8 cellular contexts compared by ENCODE assay signal in genomic region chr2:111494288-111494980, GRCh38.
DNase-seq lines count a peak whose midpoint lies in the region; ATAC-seq and TF ChIP-seq lines count a peak whose summit lies in the region.
"Not testable (repeated sequence)": the region's sequence is repeated elsewhere in the genome, so short reads cannot be mapped to it uniquely, and the experiment has no call there.

No MANE protein-coding gene starts in this region.

- H2AFZ ChIP-seq in PC-9: not testable (repeated sequence)

- intact Hi-C loops in PC-9 (cut with micrococcal nuclease; ENCODE audit: unreplicated experiment): loop anchor here (10.0 kb wide), 1 partner anchor 160 kb away; no protein-coding TSS in a partner anchor
- intact Hi-C loops in right lobe of liver (cut with DNase I): not testable (repeated sequence)

- POLR2A ChIA-PET in AG04449 (lab: Yijun Ruan, JAX); PC-9 (lab: Charles Lee; ENCODE audit: unreplicated experiment): not testable (repeated sequence)

- H3K9me3 ChIP-seq in PC-9 (ENCODE audit: insufficient read depth, low read depth); right lobe of liver; skeletal muscle tissue (ENCODE audit: control insufficient read depth in 3 of 3, low read length in 3 of 3): not testable (repeated sequence)

- H3F3A ChIP-seq in PC-9 (ENCODE audit: insufficient read depth, low read depth): not testable (repeated sequence)

- CTCF ChIA-PET in AG04449 (lab: Yijun Ruan, JAX); PC-9 (lab: Charles Lee): not testable (repeated sequence)

- H3K27ac ChIP-seq in PC-9 (peak overlapping the region; percentile 98), epithelial cell of prostate (peak overlapping the region; percentile 46), right lobe of liver (peak overlapping the region in 1 of 3 donors; percentile 43), skeletal muscle tissue (ENCODE audit: low read depth, low read length) (peak overlapping the region; percentile 62)

- H3K4me3 ChIP-seq in AG04449 (ENCODE audit: low read depth, low read length) (peak overlapping the region; percentile 55), PC-9 (peak overlapping the region; percentile 68), right lobe of liver (peak overlapping the region in 2 of 3 donors; percentile 6 to 27), skeletal muscle tissue (ENCODE audit: low read length in 3 of 3) (peak overlapping the region in 2 of 3 donors; percentile 36 to 46)

- H4K20me1 ChIP-seq in PC-9 (ENCODE audit: insufficient read depth): not testable (repeated sequence)

- TSS peak; percentile 68 for BruUV-seq in PC-9 (replicated peaks; lab: Mats Ljungman, UMichigan)

- H3K4me2 ChIP-seq in PC-9: peak overlapping the region; percentile 79

- ATAC-seq in GM19452 (IDR thresholded peaks at IDR 0.05; ENCODE audit: unreplicated experiment): peak; percentile 43
- ATAC-seq in HG03060 (IDR thresholded peaks at IDR 0.05; ENCODE audit: low read depth, unreplicated experiment): peak; percentile 3
- peak; percentile 40 to 60 (median 50) for ATAC-seq in right lobe of liver

- DNase-seq in AG04449 (ENCODE audit: low read depth, low spot score); epithelial cell of prostate (ENCODE audit: low read depth, low spot score); right lobe of liver: not testable (repeated sequence)
- peak in 1 of 2 experiments; percentile 33 for DNase-seq in PC-9
- peak; percentile 48 for DNase-seq in activated naive CD4-positive, alpha-beta T cell treated with Interleukin-2 at 50 U/mL for 16 hours

- not testable (repeated sequence) for H3K9ac ChIP-seq in skeletal muscle tissue (ENCODE audit: low read depth in 1 of 3, low read length in 3 of 3)

- H3K79me2 ChIP-seq in PC-9 (ENCODE audit: low read depth): peaks cover 39% of the 10 kb centered on the region

- H3K27me3 ChIP-seq in PC-9 (ENCODE audit: insufficient read depth, low read depth); right lobe of liver; skeletal muscle tissue (ENCODE audit: control insufficient read depth in 3 of 3, insufficient read depth in 3 of 3, low read length in 3 of 3): not testable (repeated sequence)

- TF ChIP-seq CTCF in AG04449 (IDR thresholded peaks at IDR 0.05; ENCODE audit: insufficient read depth, low read length, missing control alignments); PC-9 (conservative IDR thresholded peaks at IDR 0.05); right lobe of liver (IDR thresholded peaks at IDR 0.05): not testable (repeated sequence)

- H3K4me1 ChIP-seq in PC-9 (replicated peaks; ENCODE audit: insufficient read depth): peaks cover 35% of the 10 kb centered on the region
- H3K4me1 ChIP-seq in right lobe of liver; skeletal muscle tissue (ENCODE audit: control insufficient read depth in 3 of 3, insufficient read depth in 3 of 3, low read length in 3 of 3): not testable (repeated sequence)

- WGBS in right lobe of liver (ENCODE audit: insufficient coverage, low coverage, low lambda C conversion rate, missing lambda C conversion rate): 43% methylated on average over 7 of the region's 14 CpGs

- not testable (repeated sequence) for TF ChIP-seq POLR2A in right lobe of liver (IDR thresholded peaks at IDR 0.05)

- H3K36me3 ChIP-seq in PC-9 (ENCODE audit: low read depth); right lobe of liver; skeletal muscle tissue (ENCODE audit: control insufficient read depth in 3 of 3, insufficient read depth in 3 of 3, low read length in 3 of 3): not testable (repeated sequence)

- not testable (repeated sequence) for H3K9me2 ChIP-seq in PC-9 (ENCODE audit: insufficient read depth)

Comparison
In these comparisons a context has a peak if more than half of its experiments do, and no peak if none do; other contexts are left out.
1. H3K4me3 ChIP-seq: peak in every context shown above with its lines; median percentile 68 in PC-9; 55 in AG04449; 41 in skeletal muscle tissue; 16 in right lobe of liver.